ENCODE assay signal across 19 cellular contexts in genomic region chr10:128877141-128877540, GRCh38.
DNase-seq lines count a peak whose midpoint lies in the region; ATAC-seq and TF ChIP-seq lines count a peak whose summit lies in the region.
"Had no signal": no experiment of that assay in that cellular context is flagged by ENCODE, and none has a peak within 500 bp of the region (broad histone marks: within the 10 kb centered on the region; RNA-seq: fewer than 3 reads in every experiment).

No MANE protein-coding gene starts in this region.

- no peak overlapping the region for H3K18ac ChIP-seq in mesenchymal stem cell (ENCODE audit: low read depth in 1 of 2, low read length in 2 of 2)

- no peaks in the 10 kb centered on the region for H3K79me1 ChIP-seq in mesenchymal stem cell (replicated peaks; ENCODE audit: low read length, poor library complexity, severe bottlenecking)

- CTCF ChIA-PET in MCF 10A (lab: Yijun Ruan, JAX), result interaction anchor here (1.2 kb wide), 3 partner anchors 10 to 1232 kb away, joined by 3 to 4 read pairs (median 3); no protein-coding TSS in a partner anchor

- 84% methylated on average over 10 of the region's 10 CpGs for WGBS in mesenchymal stem cell
- WGBS in suprapubic skin, result 82% methylated on average over 10 of the region's 10 CpGs

- peaks cover 6% of the 10 kb centered on the region for H3K4me1 Mint-ChIP-seq in MCF 10A (ENCODE audit: insufficient read depth, unreplicated experiment)
- H3K4me1 Mint-ChIP-seq: B cell; CD4-positive, CD25-positive, alpha-beta regulatory T cell had no signal

- POLR2A ChIA-PET in MCF 10A (lab: Yijun Ruan, JAX), result no interaction called here

- peak overlapping the region; percentile 78 for H3K27ac Mint-ChIP-seq in MCF 10A (ENCODE audit: low read depth, unreplicated experiment)
- H3K27ac Mint-ChIP-seq: B cell; CD4-positive, CD25-positive, alpha-beta regulatory T cell; CD8-positive, alpha-beta T cell had no signal

- no peaks in the 10 kb centered on the region for H3K27me3 Mint-ChIP-seq in MCF 10A (ENCODE audit: insufficient read depth, unreplicated experiment)

- H2BK12ac ChIP-seq in mesenchymal stem cell (ENCODE audit: low read length in 2 of 2), result no peak overlapping the region

- H4K8ac ChIP-seq in mesenchymal stem cell (ENCODE audit: low read length), result no peak overlapping the region

- H3K36me3 ChIP-seq in breast epithelium (no peaks in the 10 kb centered on the region), mesenchymal stem cell (ENCODE audit: control insufficient read depth in 1 of 2, insufficient read depth in 2 of 2, low read depth in 1 of 2, low read length in 2 of 2) (no peaks in the 10 kb centered on the region), suprapubic skin (no peaks in the 10 kb centered on the region)
- H3K36me3 ChIP-seq: BLaER1 had no signal

- no peak overlapping the region for H3K14ac ChIP-seq in mesenchymal stem cell (ENCODE audit: low read length in 2 of 2)

- no peak overlapping the region for H2AK5ac ChIP-seq in mesenchymal stem cell (ENCODE audit: low read length, severe bottlenecking)

- intact Hi-C loops in MCF 10A (cut with micrococcal nuclease) (loop anchor here (5.0 kb wide), 1 partner anchor 45 kb away; no protein-coding TSS in a partner anchor), breast epithelium (cut with DNase I; ENCODE audit: low total_unique reads) (no loop called here)

- no peak for TF ChIP-seq EP300 in suprapubic skin (IDR thresholded peaks at IDR 0.05)

- H3K4me2 ChIP-seq in mesenchymal stem cell (ENCODE audit: low read length, poor library complexity, severe bottlenecking), result no peak overlapping the region
- H3K4me2 ChIP-seq: BLaER1 had no signal

- H3K36me3 Mint-ChIP-seq in MCF 10A (ENCODE audit: insufficient read depth, unreplicated experiment), result no peaks in the 10 kb centered on the region
- H3K36me3 Mint-ChIP-seq: CD4-positive, CD25-positive, alpha-beta regulatory T cell; CD8-positive, alpha-beta T cell had no signal

- no peak overlapping the region for H4K91ac ChIP-seq in mesenchymal stem cell (ENCODE audit: low read length)

- H3K4me3 ChIP-seq in breast epithelium (no peak overlapping the region), mesenchymal stem cell (ENCODE audit: insufficient read depth in 1 of 2, low read depth in 1 of 2, low read length in 2 of 2) (no peak overlapping the region), suprapubic skin (no peak overlapping the region)
- H3K4me3 ChIP-seq: BLaER1, GM23248 had no signal

- no peak for DNase-seq in MCF 10A (ENCODE audit: unreplicated experiment)
- no peak for DNase-seq in breast epithelium (ENCODE audit: low spot score in 2 of 2)
- DNase-seq in mesenchymal stem cell, result no peak
- DNase-seq in suprapubic skin (ENCODE audit: low spot score in 2 of 2), result peak in 1 of 2 donors; percentile 13
- DNase-seq in T-helper 1 cell, result no peak
- DNase-seq: Caco-2; CD4-positive, CD25-positive, alpha-beta regulatory T cell; CD8-positive, alpha-beta T cell; DMS153; DND-41; GM23248; H7; HCEC 1CT had no signal

- no TSS peak for BruUV-seq in MCF 10A (replicated peaks; lab: Mats Ljungman, UMichigan)

- TF ChIP-seq CTCF in MCF 10A (IDR thresholded peaks at IDR 0.05; ENCODE audit: unreplicated experiment), result no peak
- no peak for TF ChIP-seq CTCF in breast epithelium (IDR thresholded peaks at IDR 0.05)
- TF ChIP-seq CTCF in suprapubic skin (IDR thresholded peaks at IDR 0.05), result no peak

- H2BK15ac ChIP-seq in mesenchymal stem cell (ENCODE audit: low read depth, poor library complexity, severe bottlenecking), result no peak overlapping the region

- H3K4ac ChIP-seq in mesenchymal stem cell (ENCODE audit: low read depth in 1 of 2, low read length in 2 of 2), result no peak overlapping the region

- H3K4me3 Mint-ChIP-seq in MCF 10A (ENCODE audit: unreplicated experiment), result no peak overlapping the region
- H3K4me3 Mint-ChIP-seq: B cell; CD4-positive, CD25-positive, alpha-beta regulatory T cell; CD8-positive, alpha-beta T cell had no signal

- H3K27ac ChIP-seq in breast epithelium (no peak overlapping the region), mesenchymal stem cell (ENCODE audit: low read length, poor library complexity, severe bottlenecking) (no peak overlapping the region), suprapubic skin (peak overlapping the region; percentile 76)
- H3K27ac ChIP-seq: 22Rv1, BLaER1, C4-2B, GM23248 had no signal

- no peaks in the 10 kb centered on the region for H3K4me1 ChIP-seq in breast epithelium
- H3K4me1 ChIP-seq in mesenchymal stem cell (ENCODE audit: control insufficient read depth, insufficient read depth, low read depth, low read length), result no peaks in the 10 kb centered on the region
- no peaks in the 10 kb centered on the region for H3K4me1 ChIP-seq in suprapubic skin
- H3K4me1 ChIP-seq: BLaER1, Caco-2 had no signal

- TF ChIP-seq POLR2A in breast epithelium (IDR thresholded peaks at IDR 0.05) (no peak), suprapubic skin (IDR thresholded peaks at IDR 0.05) (no peak)

- ATAC-seq in HG03457 (IDR thresholded peaks at IDR 0.05; ENCODE audit: unreplicated experiment), result no peak
- ATAC-seq in GM21786 (IDR thresholded peaks at IDR 0.05; ENCODE audit: unreplicated experiment), result no peak
- ATAC-seq: CD8-positive, alpha-beta T cell had no signal

- H2AFZ ChIP-seq in mesenchymal stem cell (ENCODE audit: low read depth, low read length), result no peak overlapping the region
- H2AFZ ChIP-seq: GM23248 had no signal

- H3K27me3 ChIP-seq in breast epithelium, result no peaks in the 10 kb centered on the region
- no peaks in the 10 kb centered on the region for H3K27me3 ChIP-seq in mesenchymal stem cell (ENCODE audit: control insufficient read depth in 1 of 2, insufficient read depth in 1 of 2, low read length in 2 of 2)
- H3K27me3 ChIP-seq in suprapubic skin, result no peaks in the 10 kb centered on the region
- H3K27me3 ChIP-seq: BLaER1 had no signal

- no peak overlapping the region for H2BK120ac ChIP-seq in mesenchymal stem cell (ENCODE audit: low read depth, low read length)

- peaks cover 35% of the 10 kb centered on the region for H3K9me3 Mint-ChIP-seq in MCF 10A (ENCODE audit: unreplicated experiment)
- H3K9me3 Mint-ChIP-seq: CD8-positive, alpha-beta T cell had no signal

- no peak overlapping the region for H3K23ac ChIP-seq in mesenchymal stem cell (ENCODE audit: low read length in 2 of 2)

- H3K9me3 ChIP-seq in breast epithelium (no peaks in the 10 kb centered on the region), mesenchymal stem cell (ENCODE audit: control insufficient read depth, low read length) (no peaks in the 10 kb centered on the region), suprapubic skin (no peaks in the 10 kb centered on the region)
- H3K9me3 ChIP-seq: BLaER1, Caco-2 had no signal

- H3K9ac ChIP-seq in mesenchymal stem cell (ENCODE audit: low read length), result peak overlapping the region; percentile 95
- H3K9ac ChIP-seq: BLaER1, GM23248 had no signal

- no peak overlapping the region for H2BK5ac ChIP-seq in mesenchymal stem cell (ENCODE audit: low read depth, low read length, poor library complexity, severe bottlenecking)
